In genomic region chr11:71410363-71410966, GRCh38 we compare ENCODE assay signal across 24 cellular contexts.
"Had no signal": no experiment of that assay in that cellular context is flagged by ENCODE, and none has a peak within 500 bp of the region (broad histone marks: within the 10 kb centered on the region; RNA-seq: fewer than 3 reads in every experiment).

No MANE protein-coding gene starts in this region.

- H3K27ac Mint-ChIP-seq: T-cell had no signal

- DNase-seq: IMR-90, Kasumi-1, MM.1S, MV-4-11, NCI-H1048, NCI-H1105, NCI-H1417, NCI-H1436 treated with DMSO at 0.1 percent for 48 hours, NCI-H1694, NCI-H187 treated with DMSO at 0.1 percent for 48 hours, NCI-H2029 treated with DMSO at 0.1 percent for 48 hours, NCI-H2171 treated with DMSO at 0.1 percent for 48 hours, NCI-H2227 treated with DMSO at 0.1 percent for 48 hours, NCI-H524, NCI-H69, NCI-H774, SHP77, SK-N-SH, SW 1271, T-cell had no signal

- H3K4me3 Mint-ChIP-seq: T-cell had no signal

- ATAC-seq: T-cell had no signal

- H3K27ac ChIP-seq: HL-60, KMS-11, RWPE1 had no signal

- FAIRE-seq: RCC 7860 had no signal

- H3K4me2 ChIP-seq: KMS-11, SK-N-SH had no signal

- H3K4me1 Mint-ChIP-seq: T-cell had no signal

- H3K36me3 Mint-ChIP-seq: T-cell had no signal

- H3K9me3 ChIP-seq: SK-N-SH had no signal

- H3K9ac ChIP-seq: KMS-11, SK-N-SH had no signal
